8 cellular contexts compared by ENCODE assay signal in the genomic region with DNA sequence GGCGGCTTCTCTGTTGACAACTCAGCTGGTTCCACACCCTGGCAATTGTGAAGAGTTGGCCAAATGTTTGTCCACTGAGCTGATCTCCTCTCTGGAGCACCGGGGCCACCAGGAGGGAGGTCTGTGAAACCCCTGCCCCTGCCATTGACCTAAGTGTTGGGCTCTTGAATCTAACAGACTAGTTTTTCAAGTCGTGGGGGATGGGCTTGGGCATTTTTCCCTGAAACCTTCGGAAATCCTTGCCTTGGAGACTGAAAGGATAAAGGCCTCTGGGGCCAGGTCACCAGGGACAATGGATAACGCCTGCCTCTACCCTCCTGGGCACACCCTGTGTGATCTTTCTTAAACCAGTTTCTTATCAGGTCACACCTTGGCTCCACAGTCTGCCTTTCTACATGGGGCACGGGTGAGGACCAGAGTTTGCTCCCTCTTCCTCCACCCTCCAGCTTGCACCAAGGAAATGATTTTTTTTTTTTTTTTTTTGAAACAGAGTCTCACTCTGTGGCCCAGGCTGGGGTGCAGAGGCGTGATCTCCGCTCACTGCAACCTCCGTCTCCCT. TPM values are rescaled to one million over a fixed set of nuclear protein-coding genes. Genes with fewer than 3 reads are reported as not detected.
DNase-seq lines count a peak whose midpoint lies in the region; ATAC-seq and TF ChIP-seq lines count a peak whose summit lies in the region.

No MANE protein-coding gene starts in this region.

- H3K27me3 ChIP-seq in endocrine pancreas (ENCODE audit: control insufficient read depth, insufficient read depth, low read length): no peaks in the 10 kb centered on the region
- H3K27me3 ChIP-seq in neural progenitor cell: peaks cover 29% of the 10 kb centered on the region

- H3K4me3 ChIP-seq in NB4 (ENCODE audit: low read depth, low read length) (peak overlapping the region; percentile 79), endocrine pancreas (ENCODE audit: control insufficient read depth, insufficient read depth, low read length) (peak overlapping the region; percentile 61), neural progenitor cell (peak overlapping the region; percentile 91)

- H3K9me3 ChIP-seq in endocrine pancreas (ENCODE audit: control insufficient read depth, low read length) (no peaks in the 10 kb centered on the region), neural progenitor cell (ENCODE audit: low read depth) (no peaks in the 10 kb centered on the region)

- no peaks in the 10 kb centered on the region for H3K9me3 Mint-ChIP-seq in CD14-positive monocyte
- no peaks in the 10 kb centered on the region for H3K9me3 Mint-ChIP-seq in neural progenitor cell

- TF ChIP-seq CTCF in CD14-positive monocyte (IDR thresholded peaks at IDR 0.05): no peak
- no peak for TF ChIP-seq CTCF in NB4 (IDR thresholded peaks at IDR 0.05; ENCODE audit: low read depth, low read length)
- no peak for TF ChIP-seq CTCF in neural progenitor cell (IDR thresholded peaks at IDR 0.05)

- peak overlapping the region; percentile 98 for H3K9ac ChIP-seq in endocrine pancreas (ENCODE audit: control insufficient read depth, insufficient read depth, low read length)
- H3K9ac ChIP-seq in neural progenitor cell: peak overlapping the region; percentile 78

- peaks cover 29% of the 10 kb centered on the region for H4K20me1 ChIP-seq in neural progenitor cell (ENCODE audit: low read depth)

- peaks cover 0 to 2% (median 0%) of the 10 kb centered on the region in 3 donors for H3K27me3 Mint-ChIP-seq in CD14-positive monocyte (ENCODE audit: low read depth in 3 of 3)
- H3K27me3 Mint-ChIP-seq in neural progenitor cell (ENCODE audit: insufficient read depth, low read depth): peaks cover 18% of the 10 kb centered on the region

- peak overlapping the region; percentile 92 to 93 for H3K4me3 Mint-ChIP-seq in CD14-positive monocyte
- peak overlapping the region; percentile 99 for H3K4me3 Mint-ChIP-seq in neural progenitor cell

- peak overlapping the region; percentile 83 for H3K4me2 ChIP-seq in neural progenitor cell

- intact Hi-C loops in CD14-positive monocyte (cut with micrococcal nuclease): loop anchor here in 1 of 2 donors (5.0 kb wide), 1 partner anchor 97 kb away; the partner anchor contains the start of genes BLOC1S3 and TRAPPC6A

- H3K36me3 Mint-ChIP-seq in CD14-positive monocyte (peaks cover 12 to 22% of the 10 kb centered on the region in 2 donors), neural progenitor cell (peaks cover 9% of the 10 kb centered on the region)

- H3K36me3 ChIP-seq in endocrine pancreas (ENCODE audit: control insufficient read depth, insufficient read depth, low read length): no peaks in the 10 kb centered on the region
- no peaks in the 10 kb centered on the region for H3K36me3 ChIP-seq in neural progenitor cell

- peaks cover 33% of the 10 kb centered on the region for H3K4me1 Mint-ChIP-seq in CD14-positive monocyte
- peaks cover 26% of the 10 kb centered on the region for H3K4me1 Mint-ChIP-seq in neural progenitor cell

- H3K79me2 ChIP-seq in neural progenitor cell (ENCODE audit: low read depth): peaks cover 52% of the 10 kb centered on the region

- no peak for TF ChIP-seq POLR2A in NB4 (IDR thresholded peaks at IDR 0.05; ENCODE audit: extremely low read depth, insufficient read length)

- H3K27ac Mint-ChIP-seq in CD14-positive monocyte (peak overlapping the region in 5 of 7 donors; percentile 82 to 95 (median 87)), neural progenitor cell (peak overlapping the region; percentile 25)

- H2AFZ ChIP-seq in neural progenitor cell (replicated peaks): no peak overlapping the region

- H3K27ac ChIP-seq in neural progenitor cell: no peak overlapping the region

- DNase-seq in CD14-positive monocyte (ENCODE audit: low spot score): no peak
- DNase-seq in NB4 (ENCODE audit: low read depth): no peak
- DNase-seq in neural progenitor cell (ENCODE audit: low spot score): peak; percentile 54
- no peak for DNase-seq in NCI-H748 treated with DMSO at 0.1 percent for 48 hours (lab: John Stamatoyannopoulos, UW)
- DNase-seq in NCI-H146 treated with DMSO at 0.1 percent for 48 hours (lab: John Stamatoyannopoulos, UW; ENCODE audit: unreplicated experiment): no peak
- DNase-seq in amygdala (lab: John Stamatoyannopoulos, UW): no peak

- no peaks in the 10 kb centered on the region for H3K4me1 ChIP-seq in endocrine pancreas (ENCODE audit: control insufficient read depth, insufficient read depth, low read length)
- H3K4me1 ChIP-seq in neural progenitor cell: peaks cover 26% of the 10 kb centered on the region

- peaks cover 55% of the 10 kb centered on the region for H3F3A ChIP-seq in neural progenitor cell (ENCODE audit: low read depth)

- ATAC-seq in HG03432 (IDR thresholded peaks at IDR 0.05; ENCODE audit: unreplicated experiment): no peak

RNA-seq across cellular contexts. Expression of gene GEMIN7, which starts 0.9 kb away (rescaled TPM):
- 10 to 100 TPM; 67.6 to 83.4 TPM for polyA plus RNA-seq in CD14-positive monocyte
- 7.3 and 32.6 TPM in 2 replicates for total RNA-seq in neural progenitor cell (ENCODE audit: low replicate concordance)

RNA-seq across cellular contexts. Expression of gene ZNF296, which starts 3.7 kb away (rescaled TPM):
- polyA plus RNA-seq in CD14-positive monocyte: 1 to 10 TPM; 3.8 to 6.5 TPM
- 0.53 TPM in 1 of 2 replicates, not detected in the other for total RNA-seq in neural progenitor cell (ENCODE audit: low replicate concordance)

RNA-seq across cellular contexts. Expression of gene PPP1R37, which starts 13.0 kb away (rescaled TPM):
- polyA plus RNA-seq in CD14-positive monocyte: under 1 TPM; 0.10 to 0.22 TPM
- total RNA-seq in neural progenitor cell (ENCODE audit: low replicate concordance): 8.1 and 34.1 TPM in 2 replicates

RNA-seq across cellular contexts. Expression of gene CLASRP, which starts 41.1 kb away (rescaled TPM):
- 1 to 10 TPM; 2.2 to 4.1 TPM for polyA plus RNA-seq in CD14-positive monocyte
- total RNA-seq in neural progenitor cell (ENCODE audit: low replicate concordance): 57.0 and 97.1 TPM in 2 replicates
